In the genomic region with DNA sequence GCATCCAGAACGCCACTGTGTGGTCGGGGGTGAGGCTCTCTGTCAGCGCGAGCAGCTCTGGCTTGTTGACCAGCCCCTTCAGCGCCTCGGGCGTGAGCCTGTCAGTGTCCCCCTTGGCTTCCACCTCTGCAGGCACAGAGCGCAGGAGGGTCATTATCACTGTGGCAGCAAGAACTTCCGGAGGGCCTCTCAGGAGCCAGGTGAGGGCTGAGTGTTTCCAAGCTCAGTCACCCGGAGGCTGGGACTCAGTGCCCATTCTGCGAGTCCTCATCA, we compare ENCODE assay signal across 27 cellular contexts.
"Had no signal": no experiment of that assay in that cellular context is flagged by ENCODE, and none has a peak within 500 bp of the region (broad histone marks: within the 10 kb centered on the region; RNA-seq: fewer than 3 reads in every experiment).

No MANE protein-coding gene starts in this region.

- H3K4me3 Mint-ChIP-seq: stimulated activated effector memory CD8-positive, alpha-beta T cell treated with anti-CD3 and anti-CD28 coated beads, Interleukin-12 subunit alpha, Interleukin-12 subunit beta, amount 100 ng/mL, for 72 hours; stimulated activated memory B cell treated with anti-CD40 and anti-IgM and Interleukin-4, amounts not matched to agents 10 μg/mL and 1 μg/mL and 100 μg/mL, for 72 hours; stimulated activated naive B cell treated with anti-CD40 and anti-IgM and Interleukin-4, amounts not matched to agents 10 μg/mL and 1 μg/mL and 100 μg/mL, for 72 hours; stimulated activated naive CD8-positive, alpha-beta T cell treated with anti-CD3 and anti-CD28 coated beads, Interleukin-15, amount 100 ng/mL, for 72 hours; stimulated activated naive CD8-positive, alpha-beta T cell treated with anti-CD3 and anti-CD28 coated beads, Interleukin-15, Interleukin-2, amounts not matched to agents 100 ng/mL and 50 ng/mL, for 24 hours; type B pancreatic cell had no signal

- DNase-seq: stimulated activated CD4-positive, alpha-beta T cell treated with anti-CD3 and anti-CD28 coated beads, Interleukin-2, amount 100 ng/mL, for 48 hours; stimulated activated CD4-positive, alpha-beta T cell treated with anti-CD3 and anti-CD28 coated beads, Interleukin-4, amount 100 ng/mL, for 1 hour; stimulated activated CD4-positive, alpha-beta T cell treated with anti-CD3 and anti-CD28 coated beads, Interleukin-4, amount 100 ng/mL, for 24 hours; stimulated activated CD4-positive, alpha-beta T cell treated with anti-CD3 and anti-CD28 coated beads, Interleukin-4, amount 100 ng/mL, for 4 hours; stimulated activated naive B cell treated with anti-CD40 and anti-IgM and Interleukin-4, amounts not matched to agents 10 μg/mL and 1 μg/mL and 100 μg/mL, for 72 hours; stimulated activated naive CD4-positive, alpha-beta T cell; stimulated activated naive CD4-positive, alpha-beta T cell treated with Interleukin-2 at 50 U/mL for 16 hours; stimulated activated naive CD8-positive, alpha-beta T cell treated with anti-CD3 and anti-CD28 coated beads, Interleukin-15, amount 100 ng/mL, for 72 hours; stimulated activated naive CD8-positive, alpha-beta T cell treated with anti-CD3 and anti-CD28 coated beads, Interleukin-15, Interleukin-2, amounts not matched to agents 100 U/mL and 50 U/mL, for 24 hours; stomach; substantia nigra; testis; thyroid gland; tibial artery; transverse colon; trophoblast cell; uterus had no signal

- H3K36me3 ChIP-seq: uterus had no signal

- H3K27ac Mint-ChIP-seq: stimulated activated effector memory CD8-positive, alpha-beta T cell treated with anti-CD3 and anti-CD28 coated beads, Interleukin-12 subunit alpha, Interleukin-12 subunit beta, amount 100 ng/mL, for 72 hours; stimulated activated memory B cell treated with anti-CD40 and anti-IgM and Interleukin-4, amounts not matched to agents 10 μg/mL and 1 μg/mL and 100 μg/mL, for 72 hours; stimulated activated naive B cell treated with anti-CD40 and anti-IgM and Interleukin-4, amounts not matched to agents 10 μg/mL and 1 μg/mL and 100 μg/mL, for 72 hours; stimulated activated naive CD8-positive, alpha-beta T cell treated with anti-CD3 and anti-CD28 coated beads, Interleukin-15, amount 100 ng/mL, for 72 hours; stimulated activated naive CD8-positive, alpha-beta T cell treated with anti-CD3 and anti-CD28 coated beads, Interleukin-15, Interleukin-2, amounts not matched to agents 100 ng/mL and 50 ng/mL, for 24 hours; type B pancreatic cell had no signal

- H3K9me3 Mint-ChIP-seq: stimulated activated effector memory CD8-positive, alpha-beta T cell treated with anti-CD3 and anti-CD28 coated beads, Interleukin-12 subunit alpha, Interleukin-12 subunit beta, amount 100 ng/mL, for 72 hours; stimulated activated memory B cell treated with anti-CD40 and anti-IgM and Interleukin-4, amounts not matched to agents 10 μg/mL and 1 μg/mL and 100 μg/mL, for 72 hours; stimulated activated naive B cell treated with anti-CD40 and anti-IgM and Interleukin-4, amounts not matched to agents 10 μg/mL and 1 μg/mL and 100 μg/mL, for 72 hours; stimulated activated naive CD8-positive, alpha-beta T cell treated with anti-CD3 and anti-CD28 coated beads, Interleukin-15, amount 100 ng/mL, for 72 hours; stimulated activated naive CD8-positive, alpha-beta T cell treated with anti-CD3 and anti-CD28 coated beads, Interleukin-15, Interleukin-2, amounts not matched to agents 100 ng/mL and 50 ng/mL, for 24 hours; type B pancreatic cell had no signal

- H3K9me3 ChIP-seq: stomach, suprapubic skin, testis, thoracic aorta, thyroid gland, tibial artery, tibial nerve, transverse colon, upper lobe of left lung, upper lobe of right lung, uterus, vagina had no signal

- H3K36me3 Mint-ChIP-seq: stimulated activated effector memory CD8-positive, alpha-beta T cell treated with anti-CD3 and anti-CD28 coated beads, Interleukin-12 subunit alpha, Interleukin-12 subunit beta, amount 100 ng/mL, for 72 hours; stimulated activated memory B cell treated with anti-CD40 and anti-IgM and Interleukin-4, amounts not matched to agents 10 μg/mL and 1 μg/mL and 100 μg/mL, for 72 hours; stimulated activated naive B cell treated with anti-CD40 and anti-IgM and Interleukin-4, amounts not matched to agents 10 μg/mL and 1 μg/mL and 100 μg/mL, for 72 hours had no signal

- ATAC-seq: stimulated activated effector memory CD8-positive, alpha-beta T cell treated with anti-CD3 and anti-CD28 coated beads, Interleukin-12 subunit alpha, Interleukin-12 subunit beta, amount 100 ng/mL, for 72 hours; stimulated activated memory B cell treated with anti-CD40 and anti-IgM and Interleukin-4, amounts not matched to agents 10 μg/mL and 1 μg/mL and 100 μg/mL, for 72 hours; stimulated activated naive B cell treated with anti-CD40 and anti-IgM and Interleukin-4, amounts not matched to agents 10 μg/mL and 1 μg/mL and 100 μg/mL, for 72 hours; stimulated activated naive CD8-positive, alpha-beta T cell treated with anti-CD3 and anti-CD28 coated beads, Interleukin-15, amount 100 ng/mL, for 72 hours; stimulated activated naive CD8-positive, alpha-beta T cell treated with anti-CD3 and anti-CD28 coated beads, Interleukin-15, Interleukin-2, amounts not matched to agents 100 U/mL and 50 U/mL, for 24 hours had no signal

- H3K27ac ChIP-seq: stomach, suprapubic skin, testis, thoracic aorta, thyroid gland, tibial artery, tibial nerve, transverse colon, upper lobe of right lung, uterus, vagina had no signal

- H3K4me3 ChIP-seq: stomach, suprapubic skin, testis, thoracic aorta, thyroid gland, tibial artery, tibial nerve, transverse colon, upper lobe of left lung, upper lobe of right lung, uterus, vagina had no signal

- H3K27me3 Mint-ChIP-seq: stimulated activated naive CD8-positive, alpha-beta T cell treated with anti-CD3 and anti-CD28 coated beads, Interleukin-15, Interleukin-2, amounts not matched to agents 100 ng/mL and 50 ng/mL, for 24 hours; type B pancreatic cell had no signal

- H3K4me1 ChIP-seq: suprapubic skin, testis, thyroid gland, tibial artery, tibial nerve, upper lobe of left lung, upper lobe of right lung, uterus, vagina had no signal

- H3K27me3 ChIP-seq: stomach, suprapubic skin, testis, thyroid gland, tibial artery, tibial nerve, transverse colon, upper lobe of left lung, upper lobe of right lung, uterus, vagina had no signal

- H3K4me1 Mint-ChIP-seq: stimulated activated effector memory CD8-positive, alpha-beta T cell treated with anti-CD3 and anti-CD28 coated beads, Interleukin-12 subunit alpha, Interleukin-12 subunit beta, amount 100 ng/mL, for 72 hours had no signal
